Comparison of ENCODE assay signal across 8 cellular contexts in genomic region chr16:80948886-80949502, GRCh38. TPM values are rescaled to one million over a fixed set of nuclear protein-coding genes. Genes with fewer than 3 reads are reported as not detected.
A peak's percentile ranks its signal among the peaks of the same experiment; 100 is the strongest.
DNase-seq lines count a peak whose midpoint lies in the region; ATAC-seq and TF ChIP-seq lines count a peak whose summit lies in the region.

No MANE protein-coding gene starts in this region.

- no peak overlapping the region for H3K9ac ChIP-seq in KMS-11

- intact Hi-C loops in activated naive CD4-positive, alpha-beta T cell treated with anti-CD3 and anti-CD28 coated beads for 36 hours (cut with micrococcal nuclease): loop anchor here (5.0 kb wide), 1 partner anchor 422 kb away; no protein-coding TSS in a partner anchor

- no peaks in the 10 kb centered on the region for H3K4me1 ChIP-seq in KMS-11 (ENCODE audit: low read depth, poor library complexity, severe bottlenecking)

- H3K27ac ChIP-seq in KMS-11: no peak overlapping the region

- H3K27me3 ChIP-seq in KMS-11 (ENCODE audit: insufficient read depth, low read depth): no peaks in the 10 kb centered on the region

- no peaks in the 10 kb centered on the region for H3K79me2 ChIP-seq in KMS-11 (ENCODE audit: insufficient read depth, low read depth)

- no peak overlapping the region for H3K4me3 ChIP-seq in KMS-11 (IDR thresholded peaks at IDR 0.05; ENCODE audit: insufficient read depth, low read depth, low read length)

- no peak overlapping the region for H3K4me2 ChIP-seq in KMS-11

- no peak overlapping the region for H3K4me3 Mint-ChIP-seq in activated naive CD4-positive, alpha-beta T cell treated with anti-CD3 and anti-CD28 coated beads for 36 hours

- DNase-seq in activated CD8-positive, alpha-beta memory T cell treated with anti-CD3 and anti-CD28 coated beads for 48 hours (ENCODE audit: low read depth in 2 of 3, low spot score in 2 of 3): peak in 2 of 3 experiments; percentile 12 to 29
- no peak for DNase-seq in activated CD8-positive, alpha-beta memory T cell treated with anti-CD3 and anti-CD28 coated beads for 24 hours
- DNase-seq in activated naive CD4-positive, alpha-beta T cell treated with anti-CD3 and anti-CD28 coated beads for 36 hours: peak; percentile 62
- DNase-seq in iPS DF 19.7 (ENCODE audit: low read depth, low spot score) (peak; percentile 23), occipital lobe (lab: John Stamatoyannopoulos, UW) (no peak)
- DNase-seq in stimulated activated CD8-positive, alpha-beta memory T cell treated with anti-CD3 and anti-CD28 coated beads, Interleukin-4, amount 100 ng/mL, for 48 hours: peak; percentile 79

- no peaks in the 10 kb centered on the region for H3K36me3 Mint-ChIP-seq in activated naive CD4-positive, alpha-beta T cell treated with anti-CD3 and anti-CD28 coated beads for 36 hours (ENCODE audit: low read depth)

- H2AFZ ChIP-seq in KMS-11 (ENCODE audit: low read depth): no peak overlapping the region

- TF ChIP-seq CTCF in KMS-11 (conservative IDR thresholded peaks at IDR 0.05; ENCODE audit: low read depth, low read length): peak; percentile 76

- ATAC-seq in GM21423 (IDR thresholded peaks at IDR 0.05; ENCODE audit: unreplicated experiment): no peak

- CTCF ChIA-PET in activated naive CD4-positive, alpha-beta T cell treated with anti-CD3 and anti-CD28 coated beads for 36 hours (lab: Charles Lee): interaction anchor here (0.6 to 1.6 kb wide), 6 partner anchors 9 to 422 kb away, joined by 3 to 7 read pairs (median 4); no protein-coding TSS in a partner anchor

- H4K20me1 ChIP-seq in KMS-11 (ENCODE audit: insufficient read depth): no peaks in the 10 kb centered on the region

- H3K27me3 Mint-ChIP-seq in activated naive CD4-positive, alpha-beta T cell treated with anti-CD3 and anti-CD28 coated beads for 36 hours (ENCODE audit: low read depth): peaks cover 9% of the 10 kb centered on the region

- H3K27ac Mint-ChIP-seq in activated naive CD4-positive, alpha-beta T cell treated with anti-CD3 and anti-CD28 coated beads for 36 hours: no peak overlapping the region

- peaks cover 4% of the 10 kb centered on the region for H3K4me1 Mint-ChIP-seq in activated naive CD4-positive, alpha-beta T cell treated with anti-CD3 and anti-CD28 coated beads for 36 hours (ENCODE audit: low read depth)

- H3K9me3 Mint-ChIP-seq in activated naive CD4-positive, alpha-beta T cell treated with anti-CD3 and anti-CD28 coated beads for 36 hours: peaks cover 2% of the 10 kb centered on the region

- H3K36me3 ChIP-seq in KMS-11 (ENCODE audit: insufficient read depth): no peaks in the 10 kb centered on the region

RNA-seq across cellular contexts. Expression of gene CMC2, which starts 57.7 kb away (rescaled TPM):
- total RNA-seq in activated naive CD4-positive, alpha-beta T cell treated with anti-CD3 and anti-CD28 coated beads for 36 hours: 100 to 1,000 TPM; 112 to 122 TPM
- 20.3 TPM for total RNA-seq in occipital lobe

RNA-seq across cellular contexts. Expression of gene CENPN, which starts 58.0 kb away (rescaled TPM):
- total RNA-seq in activated naive CD4-positive, alpha-beta T cell treated with anti-CD3 and anti-CD28 coated beads for 36 hours: 10 to 100 TPM; 65.1 to 75.0 TPM
- 5.3 TPM for total RNA-seq in occipital lobe

Comparison
In these comparisons a context has a peak if more than half of its experiments do, and no peak if none do; other contexts are left out.
1. DNase-seq: peak in activated CD8-positive, alpha-beta memory T cell treated with anti-CD3 and anti-CD28 coated beads for 48 hours (2 of 3), activated naive CD4-positive, alpha-beta T cell treated with anti-CD3 and anti-CD28 coated beads for 36 hours (single experiment), iPS DF 19.7 (single experiment) and stimulated activated CD8-positive, alpha-beta memory T cell treated with anti-CD3 and anti-CD28 coated beads, Interleukin-4, amount 100 ng/mL, for 48 hours (single experiment); none in activated CD8-positive, alpha-beta memory T cell treated with anti-CD3 and anti-CD28 coated beads for 24 hours (single experiment) and occipital lobe (single experiment).
2. RNA of gene CENPN, which starts 58.0 kb away (total RNA-seq): 65.1 to 75.0 TPM in activated naive CD4-positive, alpha-beta T cell treated with anti-CD3 and anti-CD28 coated beads for 36 hours; 5.3 TPM in occipital lobe (single experiment); every median in the first group is over 10 times any median in the second.